8 cellular contexts compared by ENCODE assay signal in genomic region chr6:22737331-22737730, GRCh38.
DNase-seq lines count a peak whose midpoint lies in the region; ATAC-seq and TF ChIP-seq lines count a peak whose summit lies in the region.

No MANE protein-coding gene starts in this region.

- no peak overlapping the region for H3K27ac ChIP-seq in A673 (ENCODE audit: low read depth, low read length, poor library complexity, severe bottlenecking)
- no peak overlapping the region for H3K27ac ChIP-seq in upper lobe of left lung

- intact Hi-C loops in A673 (cut with micrococcal nuclease; ENCODE audit: unreplicated experiment) = no loop called here

- BruUV-seq in A673 (replicated peaks; lab: Mats Ljungman, UMichigan) = no TSS peak

- no peak for ATAC-seq in upper lobe of left lung (ENCODE audit: low FRiP score in 2 of 2)

- POLR2A ChIA-PET in A673 (lab: Charles Lee; ENCODE audit: low non-redundant PET) = no interaction called here

- no peak for TF ChIP-seq EP300 in upper lobe of left lung (IDR thresholded peaks at IDR 0.05)

- peaks cover 4% of the 10 kb centered on the region for H3K9me3 ChIP-seq in A673 (ENCODE audit: low read depth, low read length, poor library complexity, severe bottlenecking)
- H3K9me3 ChIP-seq in upper lobe of left lung = no peaks in the 10 kb centered on the region

- 40 to 49% methylated on average over 5 of the region's 5 CpGs for WGBS in upper lobe of left lung, 2 donors

- H3K4me3 ChIP-seq in A673 (ENCODE audit: low read depth, low read length, poor library complexity, severe bottlenecking) = no peak overlapping the region
- no peak overlapping the region for H3K4me3 ChIP-seq in H7 (ENCODE audit: insufficient read depth, low read depth, low read length)
- no peak overlapping the region for H3K4me3 ChIP-seq in upper lobe of left lung

- no peak for TF ChIP-seq POLR2A in upper lobe of left lung (IDR thresholded peaks at IDR 0.05)

- H3K4me1 ChIP-seq in A673 (ENCODE audit: insufficient read depth, low read length, poor library complexity, severe bottlenecking) (no peaks in the 10 kb centered on the region), upper lobe of left lung (no peaks in the 10 kb centered on the region)

- H3K27me3 ChIP-seq in A673 (replicated peaks; ENCODE audit: insufficient read depth, low read depth, low read length, poor library complexity) (no peaks in the 10 kb centered on the region), H7 (ENCODE audit: control insufficient read depth, insufficient read depth, low read length) (no peaks in the 10 kb centered on the region), upper lobe of left lung (no peaks in the 10 kb centered on the region)

- CTCF ChIA-PET in A673 (lab: Charles Lee) = interaction anchor here (0.5 to 0.6 kb wide), 2 partner anchors 784 to 1036 kb away, joined by 3 to 4 read pairs; no protein-coding TSS in a partner anchor

- DNase-seq in A673 (ENCODE audit: low spot score) = peak; percentile 65
- DNase-seq in H7 = peak; percentile 23
- DNase-seq in amygdala (lab: John Stamatoyannopoulos, UW) = peak in 47 of 56 donors; percentile 1 to 81 (median 22)
- DNase-seq in iPS-NIHi7 (ENCODE audit: extremely low spot score) = peak; percentile 82
- DNase-seq in upper lobe of left lung = no peak
- DNase-seq in activated CD4-positive, alpha-beta T cell treated with anti-CD3 and anti-CD28 coated beads, Interleukin-2, amount 50 U/mL, for 1 hour = no peak
- no peak for DNase-seq in NCI-H2029 (lab: John Stamatoyannopoulos, UW)
- no peak for DNase-seq in NCI-H1930 (lab: John Stamatoyannopoulos, UW)

- H3K36me3 ChIP-seq in A673 (ENCODE audit: insufficient read depth, low read length, poor library complexity, severe bottlenecking) = no peaks in the 10 kb centered on the region
- H3K36me3 ChIP-seq in H7 (replicated peaks; ENCODE audit: control insufficient read depth, insufficient read depth, low read length) = no peaks in the 10 kb centered on the region
- no peaks in the 10 kb centered on the region for H3K36me3 ChIP-seq in upper lobe of left lung

- TF ChIP-seq CTCF in A673 (conservative IDR thresholded peaks at IDR 0.05; ENCODE audit: low read depth, low read length) (peak; percentile 61), upper lobe of left lung (IDR thresholded peaks at IDR 0.05) (peak in 5 of 6 experiments; percentile 16 to 40 (median 25))

Comparison
In these comparisons a context has a peak if more than half of its experiments do, and no peak if none do; other contexts are left out.
1. DNase-seq: peak in A673 (single experiment), H7 (single experiment), amygdala (47 of 56) and iPS-NIHi7 (single experiment); none in upper lobe of left lung (0 of 2), activated CD4-positive, alpha-beta T cell treated with anti-CD3 and anti-CD28 coated beads, Interleukin-2, amount 50 U/mL, for 1 hour (single experiment), NCI-H2029 (single experiment) and NCI-H1930 (0 of 2).